In the genomic region with DNA sequence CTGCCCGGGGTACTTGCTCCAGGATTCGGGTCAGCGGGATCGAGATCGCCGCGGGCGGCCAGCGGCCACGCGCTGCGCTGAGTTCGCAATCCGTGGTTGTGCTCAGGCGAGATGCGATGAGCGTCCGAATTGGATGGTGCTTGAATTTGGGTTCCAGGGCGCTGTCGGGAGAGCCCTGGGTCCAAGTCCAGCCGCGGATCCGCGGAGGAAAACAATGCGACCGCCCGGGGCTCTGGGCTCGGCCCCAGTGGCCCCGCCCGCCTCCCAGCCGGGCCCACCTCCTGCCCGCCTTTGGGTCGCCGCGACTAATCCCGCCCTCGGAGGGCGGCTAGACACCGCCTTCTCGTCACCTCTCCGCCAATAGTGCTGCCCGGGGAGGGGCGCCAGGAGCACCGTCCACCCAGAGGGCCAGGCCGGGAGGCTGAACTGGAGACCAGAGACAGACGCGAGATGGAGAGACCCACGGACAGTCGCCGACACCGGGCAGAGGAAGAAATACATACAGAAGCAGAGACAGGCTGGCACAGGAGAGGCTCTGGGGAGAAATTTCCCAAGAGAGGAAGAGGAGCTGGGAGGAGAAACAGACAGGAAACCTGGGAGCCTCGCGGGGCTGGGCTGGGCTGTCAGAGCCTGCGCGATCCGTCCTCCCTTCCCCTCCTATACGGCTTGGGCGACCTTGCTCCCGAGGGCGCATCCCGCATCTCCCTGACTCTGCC, we compare ENCODE assay signal across 1 cellular context.
TF ChIP-seq lines count a peak whose summit lies in the region.

A gene with protein sequence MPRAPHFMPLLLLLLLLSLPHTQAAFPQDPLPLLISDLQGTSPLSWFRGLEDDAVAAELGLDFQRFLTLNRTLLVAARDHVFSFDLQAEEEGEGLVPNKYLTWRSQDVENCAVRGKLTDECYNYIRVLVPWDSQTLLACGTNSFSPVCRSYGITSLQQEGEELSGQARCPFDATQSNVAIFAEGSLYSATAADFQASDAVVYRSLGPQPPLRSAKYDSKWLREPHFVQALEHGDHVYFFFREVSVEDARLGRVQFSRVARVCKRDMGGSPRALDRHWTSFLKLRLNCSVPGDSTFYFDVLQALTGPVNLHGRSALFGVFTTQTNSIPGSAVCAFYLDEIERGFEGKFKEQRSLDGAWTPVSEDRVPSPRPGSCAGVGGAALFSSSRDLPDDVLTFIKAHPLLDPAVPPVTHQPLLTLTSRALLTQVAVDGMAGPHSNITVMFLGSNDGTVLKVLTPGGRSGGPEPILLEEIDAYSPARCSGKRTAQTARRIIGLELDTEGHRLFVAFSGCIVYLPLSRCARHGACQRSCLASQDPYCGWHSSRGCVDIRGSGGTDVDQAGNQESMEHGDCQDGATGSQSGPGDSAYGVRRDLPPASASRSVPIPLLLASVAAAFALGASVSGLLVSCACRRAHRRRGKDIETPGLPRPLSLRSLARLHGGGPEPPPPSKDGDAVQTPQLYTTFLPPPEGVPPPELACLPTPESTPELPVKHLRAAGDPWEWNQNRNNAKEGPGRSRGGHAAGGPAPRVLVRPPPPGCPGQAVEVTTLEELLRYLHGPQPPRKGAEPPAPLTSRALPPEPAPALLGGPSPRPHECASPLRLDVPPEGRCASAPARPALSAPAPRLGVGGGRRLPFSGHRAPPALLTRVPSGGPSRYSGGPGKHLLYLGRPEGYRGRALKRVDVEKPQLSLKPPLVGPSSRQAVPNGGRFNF (minus strand): TSS at position 216 of the 716 bp plus-strand sequence. CDS start 4,010 bp downstream, outside the sequence.

TF ChIP-seq in WTC11, 78 proteins besides CTCF, POLR2A, EP300 and RAD21 (continued from another document and continues in another):
- TF ChIP-seq, protein P1, sequence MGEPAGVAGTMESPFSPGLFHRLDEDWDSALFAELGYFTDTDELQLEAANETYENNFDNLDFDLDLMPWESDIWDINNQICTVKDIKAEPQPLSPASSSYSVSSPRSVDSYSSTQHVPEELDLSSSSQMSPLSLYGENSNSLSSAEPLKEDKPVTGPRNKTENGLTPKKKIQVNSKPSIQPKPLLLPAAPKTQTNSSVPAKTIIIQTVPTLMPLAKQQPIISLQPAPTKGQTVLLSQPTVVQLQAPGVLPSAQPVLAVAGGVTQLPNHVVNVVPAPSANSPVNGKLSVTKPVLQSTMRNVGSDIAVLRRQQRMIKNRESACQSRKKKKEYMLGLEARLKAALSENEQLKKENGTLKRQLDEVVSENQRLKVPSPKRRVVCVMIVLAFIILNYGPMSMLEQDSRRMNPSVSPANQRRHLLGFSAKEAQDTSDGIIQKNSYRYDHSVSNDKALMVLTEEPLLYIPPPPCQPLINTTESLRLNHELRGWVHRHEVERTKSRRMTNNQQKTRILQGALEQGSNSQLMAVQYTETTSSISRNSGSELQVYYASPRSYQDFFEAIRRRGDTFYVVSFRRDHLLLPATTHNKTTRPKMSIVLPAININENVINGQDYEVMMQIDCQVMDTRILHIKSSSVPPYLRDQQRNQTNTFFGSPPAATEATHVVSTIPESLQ (CRISPR knock-in tag; IDR thresholded peaks at IDR 0.05) = no peak
- TF ChIP-seq NFYB (CRISPR knock-in tag; conservative IDR thresholded peaks at IDR 0.05; ENCODE audit: low read depth) (peak; percentile 60; the same call in 1 of the 2 replicates), TCF7 (CRISPR knock-in tag; IDR thresholded peaks at IDR 0.05; ENCODE audit: low read depth) (no peak), ETV6 (CRISPR knock-in tag; IDR thresholded peaks at IDR 0.05) (no peak), GRHL2 (CRISPR knock-in tag; IDR thresholded peaks at IDR 0.05; ENCODE audit: insufficient replicate concordance, severe bottlenecking) (no peak), ZNF219 (CRISPR knock-in tag; IDR thresholded peaks at IDR 0.05; ENCODE audit: borderline replicate concordance) (no peak), ZNF317 (CRISPR knock-in tag; IDR thresholded peaks at IDR 0.05; ENCODE audit: borderline replicate concordance, low read depth) (no peak), OVOL2 (CRISPR knock-in tag; IDR thresholded peaks at IDR 0.05; ENCODE audit: borderline replicate concordance) (no peak), GTF2I (CRISPR knock-in tag; conservative IDR thresholded peaks at IDR 0.05) (no peak), TP53 (CRISPR knock-in tag; IDR thresholded peaks at IDR 0.05) (no peak), FOXP1 (CRISPR knock-in tag; IDR thresholded peaks at IDR 0.05; ENCODE audit: borderline replicate concordance) (no peak), MYBL2 (CRISPR knock-in tag; IDR thresholded peaks at IDR 0.05) (no peak), SMAD3 (CRISPR knock-in tag; IDR thresholded peaks at IDR 0.05; ENCODE audit: borderline replicate concordance) (no peak), PRRX2 (CRISPR knock-in tag; IDR thresholded peaks at IDR 0.05) (no peak), ESRRA (CRISPR knock-in tag; IDR thresholded peaks at IDR 0.05; ENCODE audit: borderline replicate concordance) (no peak), ZNF263 (CRISPR knock-in tag; IDR thresholded peaks at IDR 0.05; ENCODE audit: low read depth) (peak; percentile 81), ATF1 (CRISPR knock-in tag; IDR thresholded peaks at IDR 0.05) (no peak), ZNF416 (CRISPR knock-in tag; IDR thresholded peaks at IDR 0.05) (no peak)
- TF ChIP-seq, protein P2, sequence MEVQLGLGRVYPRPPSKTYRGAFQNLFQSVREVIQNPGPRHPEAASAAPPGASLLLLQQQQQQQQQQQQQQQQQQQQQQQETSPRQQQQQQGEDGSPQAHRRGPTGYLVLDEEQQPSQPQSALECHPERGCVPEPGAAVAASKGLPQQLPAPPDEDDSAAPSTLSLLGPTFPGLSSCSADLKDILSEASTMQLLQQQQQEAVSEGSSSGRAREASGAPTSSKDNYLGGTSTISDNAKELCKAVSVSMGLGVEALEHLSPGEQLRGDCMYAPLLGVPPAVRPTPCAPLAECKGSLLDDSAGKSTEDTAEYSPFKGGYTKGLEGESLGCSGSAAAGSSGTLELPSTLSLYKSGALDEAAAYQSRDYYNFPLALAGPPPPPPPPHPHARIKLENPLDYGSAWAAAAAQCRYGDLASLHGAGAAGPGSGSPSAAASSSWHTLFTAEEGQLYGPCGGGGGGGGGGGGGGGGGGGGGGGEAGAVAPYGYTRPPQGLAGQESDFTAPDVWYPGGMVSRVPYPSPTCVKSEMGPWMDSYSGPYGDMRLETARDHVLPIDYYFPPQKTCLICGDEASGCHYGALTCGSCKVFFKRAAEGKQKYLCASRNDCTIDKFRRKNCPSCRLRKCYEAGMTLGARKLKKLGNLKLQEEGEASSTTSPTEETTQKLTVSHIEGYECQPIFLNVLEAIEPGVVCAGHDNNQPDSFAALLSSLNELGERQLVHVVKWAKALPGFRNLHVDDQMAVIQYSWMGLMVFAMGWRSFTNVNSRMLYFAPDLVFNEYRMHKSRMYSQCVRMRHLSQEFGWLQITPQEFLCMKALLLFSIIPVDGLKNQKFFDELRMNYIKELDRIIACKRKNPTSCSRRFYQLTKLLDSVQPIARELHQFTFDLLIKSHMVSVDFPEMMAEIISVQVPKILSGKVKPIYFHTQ (CRISPR knock-in tag; IDR thresholded peaks at IDR 0.05) = no peak
- TF ChIP-seq, protein P3, sequence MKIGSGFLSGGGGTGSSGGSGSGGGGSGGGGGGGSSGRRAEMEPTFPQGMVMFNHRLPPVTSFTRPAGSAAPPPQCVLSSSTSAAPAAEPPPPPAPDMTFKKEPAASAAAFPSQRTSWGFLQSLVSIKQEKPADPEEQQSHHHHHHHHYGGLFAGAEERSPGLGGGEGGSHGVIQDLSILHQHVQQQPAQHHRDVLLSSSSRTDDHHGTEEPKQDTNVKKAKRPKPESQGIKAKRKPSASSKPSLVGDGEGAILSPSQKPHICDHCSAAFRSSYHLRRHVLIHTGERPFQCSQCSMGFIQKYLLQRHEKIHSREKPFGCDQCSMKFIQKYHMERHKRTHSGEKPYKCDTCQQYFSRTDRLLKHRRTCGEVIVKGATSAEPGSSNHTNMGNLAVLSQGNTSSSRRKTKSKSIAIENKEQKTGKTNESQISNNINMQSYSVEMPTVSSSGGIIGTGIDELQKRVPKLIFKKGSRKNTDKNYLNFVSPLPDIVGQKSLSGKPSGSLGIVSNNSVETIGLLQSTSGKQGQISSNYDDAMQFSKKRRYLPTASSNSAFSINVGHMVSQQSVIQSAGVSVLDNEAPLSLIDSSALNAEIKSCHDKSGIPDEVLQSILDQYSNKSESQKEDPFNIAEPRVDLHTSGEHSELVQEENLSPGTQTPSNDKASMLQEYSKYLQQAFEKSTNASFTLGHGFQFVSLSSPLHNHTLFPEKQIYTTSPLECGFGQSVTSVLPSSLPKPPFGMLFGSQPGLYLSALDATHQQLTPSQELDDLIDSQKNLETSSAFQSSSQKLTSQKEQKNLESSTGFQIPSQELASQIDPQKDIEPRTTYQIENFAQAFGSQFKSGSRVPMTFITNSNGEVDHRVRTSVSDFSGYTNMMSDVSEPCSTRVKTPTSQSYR (CRISPR knock-in tag; IDR thresholded peaks at IDR 0.05) = no peak
- TF ChIP-seq, protein P4, sequence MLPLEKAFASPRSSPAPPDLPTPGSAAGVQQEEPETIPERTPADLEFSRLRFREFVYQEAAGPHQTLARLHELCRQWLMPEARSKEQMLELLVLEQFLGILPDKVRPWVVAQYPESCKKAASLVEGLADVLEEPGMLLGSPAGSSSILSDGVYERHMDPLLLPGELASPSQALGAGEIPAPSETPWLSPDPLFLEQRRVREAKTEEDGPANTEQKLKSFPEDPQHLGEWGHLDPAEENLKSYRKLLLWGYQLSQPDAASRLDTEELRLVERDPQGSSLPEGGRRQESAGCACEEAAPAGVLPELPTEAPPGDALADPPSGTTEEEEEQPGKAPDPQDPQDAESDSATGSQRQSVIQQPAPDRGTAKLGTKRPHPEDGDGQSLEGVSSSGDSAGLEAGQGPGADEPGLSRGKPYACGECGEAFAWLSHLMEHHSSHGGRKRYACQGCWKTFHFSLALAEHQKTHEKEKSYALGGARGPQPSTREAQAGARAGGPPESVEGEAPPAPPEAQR (CRISPR knock-in tag; IDR thresholded peaks at IDR 0.05) = no peak
- TF ChIP-seq, protein P5, sequence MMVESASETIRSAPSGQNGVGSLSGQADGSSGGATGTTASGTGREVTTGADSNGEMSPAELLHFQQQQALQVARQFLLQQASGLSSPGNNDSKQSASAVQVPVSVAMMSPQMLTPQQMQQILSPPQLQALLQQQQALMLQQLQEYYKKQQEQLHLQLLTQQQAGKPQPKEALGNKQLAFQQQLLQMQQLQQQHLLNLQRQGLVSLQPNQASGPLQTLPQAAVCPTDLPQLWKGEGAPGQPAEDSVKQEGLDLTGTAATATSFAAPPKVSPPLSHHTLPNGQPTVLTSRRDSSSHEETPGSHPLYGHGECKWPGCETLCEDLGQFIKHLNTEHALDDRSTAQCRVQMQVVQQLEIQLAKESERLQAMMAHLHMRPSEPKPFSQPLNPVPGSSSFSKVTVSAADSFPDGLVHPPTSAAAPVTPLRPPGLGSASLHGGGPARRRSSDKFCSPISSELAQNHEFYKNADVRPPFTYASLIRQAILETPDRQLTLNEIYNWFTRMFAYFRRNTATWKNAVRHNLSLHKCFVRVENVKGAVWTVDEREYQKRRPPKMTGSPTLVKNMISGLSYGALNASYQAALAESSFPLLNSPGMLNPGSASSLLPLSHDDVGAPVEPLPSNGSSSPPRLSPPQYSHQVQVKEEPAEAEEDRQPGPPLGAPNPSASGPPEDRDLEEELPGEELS (CRISPR knock-in tag; IDR thresholded peaks at IDR 0.05) = no peak
- TF ChIP-seq, protein P6, sequence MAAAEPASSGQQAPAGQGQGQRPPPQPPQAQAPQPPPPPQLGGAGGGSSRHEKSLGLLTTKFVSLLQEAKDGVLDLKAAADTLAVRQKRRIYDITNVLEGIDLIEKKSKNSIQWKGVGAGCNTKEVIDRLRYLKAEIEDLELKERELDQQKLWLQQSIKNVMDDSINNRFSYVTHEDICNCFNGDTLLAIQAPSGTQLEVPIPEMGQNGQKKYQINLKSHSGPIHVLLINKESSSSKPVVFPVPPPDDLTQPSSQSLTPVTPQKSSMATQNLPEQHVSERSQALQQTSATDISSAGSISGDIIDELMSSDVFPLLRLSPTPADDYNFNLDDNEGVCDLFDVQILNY (CRISPR knock-in tag; IDR thresholded peaks at IDR 0.05) = no peak; the same call in 1 of the 2 replicates
- TF ChIP-seq, protein P7, sequence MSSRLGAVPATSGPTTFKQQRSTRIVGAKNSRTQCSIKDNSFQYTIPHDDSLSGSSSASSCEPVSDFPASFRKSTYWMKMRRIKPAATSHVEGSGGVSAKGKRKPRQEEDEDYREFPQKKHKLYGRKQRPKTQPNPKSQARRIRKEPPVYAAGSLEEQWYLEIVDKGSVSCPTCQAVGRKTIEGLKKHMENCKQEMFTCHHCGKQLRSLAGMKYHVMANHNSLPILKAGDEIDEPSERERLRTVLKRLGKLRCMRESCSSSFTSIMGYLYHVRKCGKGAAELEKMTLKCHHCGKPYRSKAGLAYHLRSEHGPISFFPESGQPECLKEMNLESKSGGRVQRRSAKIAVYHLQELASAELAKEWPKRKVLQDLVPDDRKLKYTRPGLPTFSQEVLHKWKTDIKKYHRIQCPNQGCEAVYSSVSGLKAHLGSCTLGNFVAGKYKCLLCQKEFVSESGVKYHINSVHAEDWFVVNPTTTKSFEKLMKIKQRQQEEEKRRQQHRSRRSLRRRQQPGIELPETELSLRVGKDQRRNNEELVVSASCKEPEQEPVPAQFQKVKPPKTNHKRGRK (CRISPR knock-in tag; IDR thresholded peaks at IDR 0.05; ENCODE audit: borderline replicate concordance) = no peak
- TF ChIP-seq, protein P8, sequence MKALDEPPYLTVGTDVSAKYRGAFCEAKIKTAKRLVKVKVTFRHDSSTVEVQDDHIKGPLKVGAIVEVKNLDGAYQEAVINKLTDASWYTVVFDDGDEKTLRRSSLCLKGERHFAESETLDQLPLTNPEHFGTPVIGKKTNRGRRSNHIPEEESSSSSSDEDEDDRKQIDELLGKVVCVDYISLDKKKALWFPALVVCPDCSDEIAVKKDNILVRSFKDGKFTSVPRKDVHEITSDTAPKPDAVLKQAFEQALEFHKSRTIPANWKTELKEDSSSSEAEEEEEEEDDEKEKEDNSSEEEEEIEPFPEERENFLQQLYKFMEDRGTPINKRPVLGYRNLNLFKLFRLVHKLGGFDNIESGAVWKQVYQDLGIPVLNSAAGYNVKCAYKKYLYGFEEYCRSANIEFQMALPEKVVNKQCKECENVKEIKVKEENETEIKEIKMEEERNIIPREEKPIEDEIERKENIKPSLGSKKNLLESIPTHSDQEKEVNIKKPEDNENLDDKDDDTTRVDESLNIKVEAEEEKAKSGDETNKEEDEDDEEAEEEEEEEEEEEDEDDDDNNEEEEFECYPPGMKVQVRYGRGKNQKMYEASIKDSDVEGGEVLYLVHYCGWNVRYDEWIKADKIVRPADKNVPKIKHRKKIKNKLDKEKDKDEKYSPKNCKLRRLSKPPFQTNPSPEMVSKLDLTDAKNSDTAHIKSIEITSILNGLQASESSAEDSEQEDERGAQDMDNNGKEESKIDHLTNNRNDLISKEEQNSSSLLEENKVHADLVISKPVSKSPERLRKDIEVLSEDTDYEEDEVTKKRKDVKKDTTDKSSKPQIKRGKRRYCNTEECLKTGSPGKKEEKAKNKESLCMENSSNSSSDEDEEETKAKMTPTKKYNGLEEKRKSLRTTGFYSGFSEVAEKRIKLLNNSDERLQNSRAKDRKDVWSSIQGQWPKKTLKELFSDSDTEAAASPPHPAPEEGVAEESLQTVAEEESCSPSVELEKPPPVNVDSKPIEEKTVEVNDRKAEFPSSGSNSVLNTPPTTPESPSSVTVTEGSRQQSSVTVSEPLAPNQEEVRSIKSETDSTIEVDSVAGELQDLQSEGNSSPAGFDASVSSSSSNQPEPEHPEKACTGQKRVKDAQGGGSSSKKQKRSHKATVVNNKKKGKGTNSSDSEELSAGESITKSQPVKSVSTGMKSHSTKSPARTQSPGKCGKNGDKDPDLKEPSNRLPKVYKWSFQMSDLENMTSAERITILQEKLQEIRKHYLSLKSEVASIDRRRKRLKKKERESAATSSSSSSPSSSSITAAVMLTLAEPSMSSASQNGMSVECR (CRISPR knock-in tag; IDR thresholded peaks at IDR 0.05; ENCODE audit: borderline replicate concordance) = no peak
- TF ChIP-seq, protein P9, sequence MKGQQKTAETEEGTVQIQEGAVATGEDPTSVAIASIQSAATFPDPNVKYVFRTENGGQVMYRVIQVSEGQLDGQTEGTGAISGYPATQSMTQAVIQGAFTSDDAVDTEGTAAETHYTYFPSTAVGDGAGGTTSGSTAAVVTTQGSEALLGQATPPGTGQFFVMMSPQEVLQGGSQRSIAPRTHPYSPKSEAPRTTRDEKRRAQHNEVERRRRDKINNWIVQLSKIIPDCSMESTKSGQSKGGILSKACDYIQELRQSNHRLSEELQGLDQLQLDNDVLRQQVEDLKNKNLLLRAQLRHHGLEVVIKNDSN (CRISPR knock-in tag; IDR thresholded peaks at IDR 0.05) = no peak
